In genomic region chr4:37836256-37836655, GRCh38 we compare ENCODE assay signal across 1 cellular context.
TF ChIP-seq lines count a peak whose summit lies in the region.

No MANE protein-coding gene starts in this region.

TF ChIP-seq in endothelial cell of umbilical vein, 7 proteins besides CTCF, POLR2A, EP300 and RAD21:
- no peak for TF ChIP-seq FOS (IDR thresholded peaks at IDR 0.05; ENCODE audit: borderline replicate concordance, insufficient read depth, low read length)
- no peak for TF ChIP-seq MYC (IDR thresholded peaks at IDR 0.05; ENCODE audit: low read depth, low read length)
- no peak for TF ChIP-seq GATA2 (IDR thresholded peaks at IDR 0.05; ENCODE audit: insufficient read depth, insufficient read length, low read depth, low read length)
- no peak for TF ChIP-seq POLR2AphosphoS5 (IDR thresholded peaks at IDR 0.05; ENCODE audit: insufficient read depth, low read depth, low read length)
- TF ChIP-seq, protein P1, sequence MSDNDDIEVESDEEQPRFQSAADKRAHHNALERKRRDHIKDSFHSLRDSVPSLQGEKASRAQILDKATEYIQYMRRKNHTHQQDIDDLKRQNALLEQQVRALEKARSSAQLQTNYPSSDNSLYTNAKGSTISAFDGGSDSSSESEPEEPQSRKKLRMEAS (IDR thresholded peaks at IDR 0.05; ENCODE audit: insufficient read depth, insufficient read length) = no peak
- TF ChIP-seq JUN (IDR thresholded peaks at IDR 0.05; ENCODE audit: borderline replicate concordance, insufficient read depth, insufficient read length, low read depth) = no peak
- no peak for TF ChIP-seq EZH2 (IDR thresholded peaks at IDR 0.05; ENCODE audit: borderline replicate concordance, low read depth, low read length, severe bottlenecking)
